18 cellular contexts compared by ENCODE assay signal in genomic region chr17:34852614-34853013, GRCh38.
DNase-seq lines count a peak whose midpoint lies in the region; ATAC-seq, FAIRE-seq and TF ChIP-seq lines count a peak whose summit lies in the region.
"Had no signal": no experiment of that assay in that cellular context is flagged by ENCODE, and none has a peak within 500 bp of the region (broad histone marks: within the 10 kb centered on the region; RNA-seq: fewer than 3 reads in every experiment).

No MANE protein-coding gene starts in this region.

- TF ChIP-seq CTCF in HepG2 (CRISPR knock-in tag; IDR thresholded peaks at IDR 0.05) (no peak), right lobe of liver (IDR thresholded peaks at IDR 0.05) (no peak), MM.1S (IDR thresholded peaks at IDR 0.05; ENCODE audit: low read length) (peak; percentile 20; the same call in 1 of the 2 replicates), GM12878 (IDR thresholded peaks at IDR 0.05 in 2 of 3, conservative IDR thresholded peaks at IDR 0.05 in 1 of 3; ENCODE audit: control insufficient read depth in 2 of 3, extremely low read depth in 1 of 3, insufficient read depth in 1 of 3, low read depth in 3 of 3, low read length in 3 of 3) (peak in 2 of 3 experiments; percentile 19 to 21; a peak in 2 of 6 replicates)

- TF ChIP-seq POLR2A in HepG2 (IDR thresholded peaks at IDR 0.05; ENCODE audit: insufficient read depth in 1 of 2, low read depth in 2 of 2, low read length in 2 of 2): no peak
- TF ChIP-seq POLR2A in right lobe of liver (IDR thresholded peaks at IDR 0.05): no peak
- TF ChIP-seq POLR2A in GM12878 (IDR thresholded peaks at IDR 0.05; ENCODE audit: low read depth, low read length): no peak

- no peak; the same call in 2 of the 3 replicates for ATAC-seq in HepG2
- ATAC-seq in right lobe of liver: no peak
- no peak for ATAC-seq in GM12878
- ATAC-seq in GM19455 (IDR thresholded peaks at IDR 0.05; ENCODE audit: unreplicated experiment): no peak
- ATAC-seq: activated T-cell treated with anti-CD3 and anti-CD28 coated beads, Interleukin-2, amount 50 U/mL, for 72 hours had no signal

- H3K79me2 ChIP-seq in HepG2 (ENCODE audit: insufficient read depth, low read length) (no peaks in the 10 kb centered on the region), MM.1S (ENCODE audit: low read length) (no peaks in the 10 kb centered on the region), GM12878 (ENCODE audit: control insufficient read depth, insufficient read depth, low read length) (no peaks in the 10 kb centered on the region)

- no peak overlapping the region for H3K9ac ChIP-seq in HepG2 (ENCODE audit: insufficient read depth, low read depth, low read length)
- H3K9ac ChIP-seq in MM.1S (ENCODE audit: low read length): no peak overlapping the region
- H3K9ac ChIP-seq in GM12878 (ENCODE audit: control insufficient read depth, insufficient read depth, low read length): no peak overlapping the region

- in situ Hi-C loops in HepG2 (cut with HindIII; ENCODE audit: extremely low pct_ligation_motif_present, low pct_unique_long_range_greater_than_20kb): no loop called here
- in situ Hi-C loops in GM12878 (cut with MboI): no loop called here

- TF ChIP-seq RAD21 in HepG2 (CRISPR knock-in tag; IDR thresholded peaks at IDR 0.05) (no peak), GM12878 (IDR thresholded peaks at IDR 0.05; ENCODE audit: insufficient read depth, low read depth, low read length) (no peak)

- intact Hi-C loops in HepG2 (cut with micrococcal nuclease; ENCODE audit: unreplicated experiment) (no loop called here), right lobe of liver (cut with DNase I) (no loop called here), GM12878 (cut with micrococcal nuclease; ENCODE audit: unreplicated experiment) (no loop called here)

- RAD21 ChIA-PET in GM12878 (lab: Charles Lee; ENCODE audit: unreplicated experiment): no interaction called here

- SMC1A ChIA-PET in GM12878 (lab: Charles Lee; ENCODE audit: uncharacterized antibody, unreplicated experiment): no interaction called here

- CTCF ChIA-PET in HepG2 (lab: Yijun Ruan, JAX; ENCODE audit: low intra/inter-chr PET ratio, low total read pairs) (no interaction called here), GM12878 (lab: Yijun Ruan, JAX) (no interaction called here)

- no peaks in the 10 kb centered on the region for H3F3A ChIP-seq in MM.1S (ENCODE audit: insufficient read depth, low read length)

- FAIRE-seq in HepG2 (lab: Jason Lieb, UNC): no peak
- FAIRE-seq in GM12878 (lab: Jason Lieb, UNC): no peak
- FAIRE-seq: GM12891, keratinocyte had no signal

- H3K4me1 ChIP-seq in HepG2 (ENCODE audit: insufficient read depth, low read length) (no peaks in the 10 kb centered on the region), right lobe of liver (peaks cover 0 to 8% (median 4%) of the 10 kb centered on the region in 4 donors), MM.1S (ENCODE audit: low read length) (no peaks in the 10 kb centered on the region), GM12878 (ENCODE audit: control insufficient read depth, insufficient read depth, low read length) (no peaks in the 10 kb centered on the region)
- H3K4me1 ChIP-seq: Caco-2, vagina had no signal

- DNase-seq in HepG2 (ENCODE audit: low spot score) (no peak), right lobe of liver (no peak), MM.1S (no peak), GM12878 (ENCODE audit: low read depth, low spot score) (no peak), retina (no peak), pons (ENCODE audit: low spot score) (no peak), NCI-H1436 treated with DMSO at 0.1 percent for 48 hours (lab: John Stamatoyannopoulos, UW) (no peak)
- DNase-seq: activated CD4-positive, alpha-beta T cell treated with anti-CD3 and anti-CD28 coated beads, Interleukin-2, amount 10 ng/mL, durations not matched to agents 7 days and 5 days; activated T-cell treated with anti-CD3 and anti-CD28 coated beads, Interleukin-2, amount 50 U/mL, for 72 hours; NCI-H146; NCI-H524 treated with DMSO at 0.1 percent for 48 hours; T-helper 2 cell had no signal

- POLR2A ChIA-PET in HepG2 (lab: Yijun Ruan, JAX) (no interaction called here), GM12878 (lab: Charles Lee) (no interaction called here)

- no peak overlapping the region for H3K4me3 ChIP-seq in HepG2 (replicated peaks in 1 of 3; ENCODE audit: insufficient read depth in 1 of 3, low read depth in 2 of 3, low read length in 3 of 3)
- no peak overlapping the region for H3K4me3 ChIP-seq in right lobe of liver
- H3K4me3 ChIP-seq in MM.1S (ENCODE audit: low read length): no peak overlapping the region
- no peak overlapping the region for H3K4me3 ChIP-seq in GM12878
- H3K4me3 ChIP-seq: vagina had no signal

- H3K27ac ChIP-seq in HepG2 (ENCODE audit: extremely low read length, insufficient read depth, low read length) (no peak overlapping the region), right lobe of liver (no peak overlapping the region), MM.1S (ENCODE audit: low read length) (no peak overlapping the region), GM12878 (ENCODE audit: control insufficient read depth, insufficient read depth) (no peak overlapping the region)
- H3K27ac ChIP-seq: RWPE1, vagina had no signal

- H3K27me3 ChIP-seq in HepG2 (ENCODE audit: control insufficient read depth in 1 of 2, insufficient read depth in 2 of 2, low read length in 2 of 2) (peaks cover 0 to 7% of the 10 kb centered on the region in 2 experiments; a peak in 1 of 5 replicates), right lobe of liver (no peaks in the 10 kb centered on the region), MM.1S (replicated peaks; ENCODE audit: insufficient read depth, low read length) (no peaks in the 10 kb centered on the region), GM12878 (replicated peaks in 1 of 2; ENCODE audit: control insufficient read depth in 2 of 2, insufficient read depth in 2 of 2, low read length in 1 of 2) (peaks cover 0 to 2% of the 10 kb centered on the region in 2 experiments; a peak in 2 of 4 replicates)
- H3K27me3 ChIP-seq: vagina had no signal

- no peak overlapping the region for H2AFZ ChIP-seq in HepG2 (ENCODE audit: low read length)
- H2AFZ ChIP-seq in MM.1S (ENCODE audit: low read length): no peak overlapping the region
- H2AFZ ChIP-seq in GM12878 (ENCODE audit: control insufficient read depth, low read depth, low read length): no peak overlapping the region

- H3K36me3 ChIP-seq in HepG2 (replicated peaks in 1 of 2; ENCODE audit: control insufficient read depth in 1 of 2, insufficient read depth in 2 of 2, low read length in 2 of 2) (no peaks in the 10 kb centered on the region), right lobe of liver (no peaks in the 10 kb centered on the region), MM.1S (replicated peaks; ENCODE audit: insufficient read depth, low read length) (no peaks in the 10 kb centered on the region), GM12878 (ENCODE audit: control insufficient read depth in 2 of 2, insufficient read depth in 2 of 2, low read length in 1 of 2) (no peaks in the 10 kb centered on the region)
- H3K36me3 ChIP-seq: vagina had no signal

- H3K9me2 ChIP-seq in MM.1S (replicated peaks; ENCODE audit: insufficient read depth, low read length): no peaks in the 10 kb centered on the region

- BruUV-seq in HepG2 (replicated peaks; lab: Mats Ljungman, UMichigan) (no TSS peak), GM12878 (replicated peaks; lab: Mats Ljungman, UMichigan) (no TSS peak)

- H4K20me1 ChIP-seq in HepG2 (ENCODE audit: insufficient read depth, low read length) (no peaks in the 10 kb centered on the region), MM.1S (ENCODE audit: insufficient read depth, low read length) (no peaks in the 10 kb centered on the region), GM12878 (ENCODE audit: control insufficient read depth, insufficient read depth) (no peaks in the 10 kb centered on the region)

- H3K4me2 ChIP-seq in HepG2 (ENCODE audit: low read depth, low read length): no peak overlapping the region
- no peak overlapping the region for H3K4me2 ChIP-seq in MM.1S (ENCODE audit: low read depth, low read length)
- H3K4me2 ChIP-seq in GM12878 (ENCODE audit: control insufficient read depth, insufficient read depth): no peak overlapping the region

- no peak for TF ChIP-seq EP300 in HepG2 (IDR thresholded peaks at IDR 0.05; ENCODE audit: low read depth in 2 of 2, low read length in 2 of 2)
- no peak for TF ChIP-seq EP300 in HepG2 (CRISPR knock-in tag; IDR thresholded peaks at IDR 0.05; ENCODE audit: borderline replicate concordance)
- no peak for TF ChIP-seq EP300 in GM12878 (IDR thresholded peaks at IDR 0.05; ENCODE audit: borderline replicate concordance in 1 of 2, control insufficient read depth in 1 of 2, low read depth in 2 of 2, low read length in 2 of 2)

- 71% methylated on average over 3 of the region's 5 CpGs for WGBS in HepG2 (ENCODE audit: low lambda C conversion rate)
- WGBS in right lobe of liver (ENCODE audit: insufficient coverage, low coverage, low lambda C conversion rate, missing lambda C conversion rate): 40% methylated on average over 1 of the region's 5 CpGs
- 39% methylated on average over 5 of the region's 5 CpGs for WGBS in GM12878 (ENCODE audit: insufficient coverage, insufficient replicate concordance, low lambda C conversion rate, missing lambda C conversion rate)

- H3K9me3 ChIP-seq in HepG2 (ENCODE audit: low read length) (no peaks in the 10 kb centered on the region), right lobe of liver (no peaks in the 10 kb centered on the region), MM.1S (replicated peaks; ENCODE audit: insufficient read depth, low read length) (no peaks in the 10 kb centered on the region), GM12878 (replicated peaks; ENCODE audit: control insufficient read depth, insufficient read depth, low read length) (no peaks in the 10 kb centered on the region)
- H3K9me3 ChIP-seq: Caco-2, vagina had no signal

TF ChIP-seq in HepG2, 621 proteins besides CTCF, POLR2A, EP300 and RAD21 (continues in another document):
- peak; percentile 80; the same call in 1 of the 2 replicates for TF ChIP-seq RAD51 (IDR thresholded peaks at IDR 0.05; ENCODE audit: borderline replicate concordance)

TF ChIP-seq in GM12878, 131 proteins besides CTCF, POLR2A, EP300 and RAD21 (continues in another document):
- peak; percentile 48; the same call in 1 of the 2 replicates for TF ChIP-seq RAD51 (IDR thresholded peaks at IDR 0.05)
- 0 out of 4 replicates have a peak, but pooled peaks of 1 of the 2 experiments have one; percentile 25 for TF ChIP-seq BHLHE40 (IDR thresholded peaks at IDR 0.05; ENCODE audit: borderline replicate concordance in 1 of 2, low read depth in 2 of 2, low read length in 1 of 2)

Comparison
In these comparisons a context has a peak if more than half of its experiments do, and no peak if none do; other contexts are left out.
1. CTCF ChIP-seq: peak in MM.1S (single experiment) and GM12878 (2 of 3); none in HepG2 (single experiment) and right lobe of liver (0 of 4).
2. Of the 75 proteins assayed by ChIP-seq in both HepG2 and GM12878: peak only in HepG2: none; only in GM12878: CTCF; in both: RAD51; in neither: 71; mixed calls (peak in some experiments, not most) for 2.